In the genomic region with DNA sequence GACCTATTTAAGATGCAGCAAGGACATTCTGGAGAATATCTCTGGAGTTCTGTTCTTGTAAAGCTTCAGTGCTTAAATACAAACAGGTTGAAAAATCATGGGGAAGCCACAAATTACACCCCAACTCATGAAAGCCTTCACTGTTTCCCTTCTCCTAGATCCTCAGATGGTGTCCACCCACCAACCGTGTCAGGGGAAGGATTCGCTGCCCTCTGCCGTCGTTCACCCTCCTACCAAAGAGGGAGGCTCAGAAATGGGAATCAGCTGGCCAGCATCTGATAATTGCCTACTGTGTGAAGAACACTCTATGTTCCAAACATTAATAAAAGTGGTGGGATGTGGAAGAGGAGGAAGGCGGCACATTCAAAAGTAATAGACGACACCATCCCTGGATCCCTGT, we compare ENCODE assay signal across 24 cellular contexts. TPM values are rescaled to one million over a fixed set of nuclear protein-coding genes. Genes with fewer than 3 reads are reported as not detected.
DNase-seq lines count a peak whose midpoint lies in the region; ATAC-seq and TF ChIP-seq lines count a peak whose summit lies in the region.
"Had no signal": no experiment of that assay in that cellular context is flagged by ENCODE, and none has a peak within 500 bp of the region (broad histone marks: within the 10 kb centered on the region; RNA-seq: fewer than 3 reads in every experiment).

No MANE protein-coding gene starts in this region.

- DNase-seq in chondrocyte (ENCODE audit: low spot score), result no peak
- DNase-seq in midbrain (lab: John Stamatoyannopoulos, UW), result peak; percentile 87
- DNase-seq in superior temporal gyrus (ENCODE audit: extremely low spot score), result peak; percentile 93
- DNase-seq in activated CD8-positive, alpha-beta memory T cell treated with anti-CD3 and anti-CD28 coated beads, Interleukin-2, amount 50 U/mL, for 48 hours, result no peak
- no peak for DNase-seq in ecto neural progenitor cell (ENCODE audit: low spot score)
- DNase-seq: activated CD4-positive, alpha-beta T cell treated with anti-CD3 and anti-CD28 coated beads for 36 hours; AML-193; cerebellar nuclear complex; GDM1; Karpas-422; kidney; NCI-H1105 treated with DMSO at 0.1 percent for 48 hours; NCI-H526 treated with DMSO at 0.1 percent for 48 hours; right cardiac atrium; trophoblast cell had no signal

- TF ChIP-seq CTCF in chondrocyte (IDR thresholded peaks at IDR 0.05), result peak; percentile 15

- no peaks in the 10 kb centered on the region for H3K4me1 Mint-ChIP-seq in activated T-helper 17 cell treated with anti-CD3 and anti-CD28 coated beads, Interleukin-2, amount 50 U/mL, for 72 hours
- H3K4me1 Mint-ChIP-seq in chondrocyte (ENCODE audit: low read depth), result no peaks in the 10 kb centered on the region
- H3K4me1 Mint-ChIP-seq: memory B cell; stimulated activated memory B cell treated with anti-CD40 and anti-IgM and Interleukin-4, amounts not matched to agents 10 μg/mL and 1 μg/mL and 100 μg/mL, for 72 hours had no signal

- no peak overlapping the region for H3K4me3 Mint-ChIP-seq in activated T-helper 17 cell treated with anti-CD3 and anti-CD28 coated beads, Interleukin-2, amount 50 U/mL, for 72 hours
- no peak overlapping the region for H3K4me3 Mint-ChIP-seq in chondrocyte (ENCODE audit: unreplicated experiment)
- H3K4me3 Mint-ChIP-seq: activated CD4-positive, alpha-beta T cell treated with anti-CD3 and anti-CD28 coated beads for 36 hours; memory B cell; nephron; stimulated activated memory B cell treated with anti-CD40 and anti-IgM and Interleukin-4, amounts not matched to agents 10 μg/mL and 1 μg/mL and 100 μg/mL, for 72 hours had no signal

- no peaks in the 10 kb centered on the region for H3K36me3 Mint-ChIP-seq in activated T-helper 17 cell treated with anti-CD3 and anti-CD28 coated beads, Interleukin-2, amount 50 U/mL, for 72 hours (ENCODE audit: low read depth)
- H3K36me3 Mint-ChIP-seq in chondrocyte (ENCODE audit: low read depth), result no peaks in the 10 kb centered on the region
- H3K36me3 Mint-ChIP-seq: stimulated activated memory B cell treated with anti-CD40 and anti-IgM and Interleukin-4, amounts not matched to agents 10 μg/mL and 1 μg/mL and 100 μg/mL, for 72 hours had no signal

- H3K27me3 Mint-ChIP-seq in activated T-helper 17 cell treated with anti-CD3 and anti-CD28 coated beads, Interleukin-2, amount 50 U/mL, for 72 hours, result peaks cover 3% of the 10 kb centered on the region
- H3K27me3 Mint-ChIP-seq in chondrocyte (ENCODE audit: low read depth), result no peaks in the 10 kb centered on the region
- H3K27me3 Mint-ChIP-seq: activated CD4-positive, alpha-beta T cell treated with anti-CD3 and anti-CD28 coated beads for 36 hours had no signal

- no peak for ATAC-seq in activated T-helper 17 cell treated with anti-CD3 and anti-CD28 coated beads, Interleukin-2, amount 50 U/mL, for 72 hours (replicated peaks)
- no peak for ATAC-seq in HG02840 (IDR thresholded peaks at IDR 0.05; ENCODE audit: low FRiP score, unreplicated experiment)
- ATAC-seq: activated CD4-positive, alpha-beta T cell treated with anti-CD3 and anti-CD28 coated beads for 36 hours; right cardiac atrium; Right ventricle myocardium inferior; stimulated activated memory B cell treated with anti-CD40 and anti-IgM and Interleukin-4, amounts not matched to agents 10 μg/mL and 1 μg/mL and 100 μg/mL, for 72 hours had no signal

- peak overlapping the region; percentile 19 for H3K27ac Mint-ChIP-seq in activated T-helper 17 cell treated with anti-CD3 and anti-CD28 coated beads, Interleukin-2, amount 50 U/mL, for 72 hours
- H3K27ac Mint-ChIP-seq in chondrocyte (ENCODE audit: unreplicated experiment), result no peak overlapping the region
- H3K27ac Mint-ChIP-seq: memory B cell; stimulated activated memory B cell treated with anti-CD40 and anti-IgM and Interleukin-4, amounts not matched to agents 10 μg/mL and 1 μg/mL and 100 μg/mL, for 72 hours had no signal

- H3K9me3 Mint-ChIP-seq in activated T-helper 17 cell treated with anti-CD3 and anti-CD28 coated beads, Interleukin-2, amount 50 U/mL, for 72 hours, result no peaks in the 10 kb centered on the region
- peaks cover 5% of the 10 kb centered on the region for H3K9me3 Mint-ChIP-seq in chondrocyte (ENCODE audit: low read depth)

RNA-seq across cellular contexts. Expression of gene HEPACAM, which starts 7.4 kb away (rescaled TPM):
- not detected for total RNA-seq in activated T-helper 17 cell treated with anti-CD3 and anti-CD28 coated beads, Interleukin-2, amount 50 U/mL, for 72 hours
- not detected in 3 replicates for total RNA-seq in chondrocyte
- total RNA-seq: activated CD4-positive, alpha-beta T cell treated with anti-CD3 and anti-CD28 coated beads for 36 hours; H4; kidney; OCI-LY7 had no signal

RNA-seq across cellular contexts. Expression of gene CCDC15, which starts 10.8 kb away (rescaled TPM):
- 1 to 10 TPM; 5.5 to 8.7 TPM for total RNA-seq in activated T-helper 17 cell treated with anti-CD3 and anti-CD28 coated beads, Interleukin-2, amount 50 U/mL, for 72 hours
- 0.90 to 3.6 TPM (median 1.2 TPM) in 3 replicates for total RNA-seq in chondrocyte

RNA-seq across cellular contexts. Expression of gene HEPN1, which starts 24.2 kb away (rescaled TPM):
- not detected for total RNA-seq in activated T-helper 17 cell treated with anti-CD3 and anti-CD28 coated beads, Interleukin-2, amount 50 U/mL, for 72 hours
- total RNA-seq in chondrocyte, result not detected in 3 replicates
- total RNA-seq: activated CD4-positive, alpha-beta T cell treated with anti-CD3 and anti-CD28 coated beads for 36 hours; H4; hepatocyte; kidney; OCI-LY7; right cardiac atrium; Right ventricle myocardium inferior had no signal

RNA-seq across cellular contexts. Expression of gene ROBO4, which starts 45.6 kb away (rescaled TPM):
- total RNA-seq in activated T-helper 17 cell treated with anti-CD3 and anti-CD28 coated beads, Interleukin-2, amount 50 U/mL, for 72 hours, result not detected
- not detected in 3 replicates for total RNA-seq in chondrocyte
- total RNA-seq: activated CD4-positive, alpha-beta T cell treated with anti-CD3 and anti-CD28 coated beads for 36 hours; OCI-LY7 had no signal

Comparison
In these comparisons a context has a peak if more than half of its experiments do, and no peak if none do; other contexts are left out.
1. DNase-seq: peak in midbrain (single experiment) and superior temporal gyrus (single experiment); none in chondrocyte (single experiment), activated CD8-positive, alpha-beta memory T cell treated with anti-CD3 and anti-CD28 coated beads, Interleukin-2, amount 50 U/mL, for 48 hours (single experiment) and ecto neural progenitor cell (single experiment).